Comparison of ENCODE assay signal across 8 cellular contexts in the genomic region with DNA sequence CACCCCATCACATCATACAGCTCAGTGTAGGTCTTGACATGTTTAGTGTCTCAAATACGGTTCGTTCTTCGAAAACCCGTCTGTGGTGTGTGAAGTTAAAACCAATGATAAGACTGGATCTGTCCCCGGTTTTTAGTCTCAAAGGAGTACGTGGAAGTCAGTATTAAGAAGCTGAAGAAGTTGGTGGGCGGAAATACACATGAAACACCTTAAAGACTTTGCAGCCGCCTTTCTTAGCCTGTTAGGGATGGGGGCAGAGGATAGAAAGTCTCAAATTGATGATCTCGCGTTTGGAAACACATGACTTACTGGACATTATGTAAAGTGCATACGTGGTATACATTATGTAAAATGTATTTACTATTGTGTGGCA. TPM values are rescaled to one million over a fixed set of nuclear protein-coding genes. Genes with fewer than 3 reads are reported as not detected.
DNase-seq lines count a peak whose midpoint lies in the region; ATAC-seq and TF ChIP-seq lines count a peak whose summit lies in the region.

No MANE protein-coding gene starts in this region.

- H3K4me1 Mint-ChIP-seq in activated CD4-positive, alpha-beta T cell treated with anti-CD3 and anti-CD28 coated beads, Interleukin-2, amount 10 ng/mL, durations not matched to agents 7 days and 5 days, result peaks cover 54% of the 10 kb centered on the region
- peaks cover 43% of the 10 kb centered on the region for H3K4me1 Mint-ChIP-seq in activated naive CD8-positive, alpha-beta T cell treated with anti-CD3 and anti-CD28 coated beads, Interleukin-2, amount 10 ng/mL, durations not matched to agents 7 days and 5 days

- H3K36me3 Mint-ChIP-seq in activated CD4-positive, alpha-beta T cell treated with anti-CD3 and anti-CD28 coated beads, Interleukin-2, amount 10 ng/mL, durations not matched to agents 7 days and 5 days (ENCODE audit: low read depth), result peaks cover 37% of the 10 kb centered on the region
- H3K36me3 Mint-ChIP-seq in activated naive CD8-positive, alpha-beta T cell treated with anti-CD3 and anti-CD28 coated beads, Interleukin-2, amount 10 ng/mL, durations not matched to agents 7 days and 5 days, result peaks cover 20% of the 10 kb centered on the region

- no peaks in the 10 kb centered on the region for H3K9me3 ChIP-seq in thymus (ENCODE audit: control insufficient read depth)

- no peaks in the 10 kb centered on the region for H3K27me3 Mint-ChIP-seq in activated CD4-positive, alpha-beta T cell treated with anti-CD3 and anti-CD28 coated beads, Interleukin-2, amount 10 ng/mL, durations not matched to agents 7 days and 5 days
- no peaks in the 10 kb centered on the region for H3K27me3 Mint-ChIP-seq in activated naive CD8-positive, alpha-beta T cell treated with anti-CD3 and anti-CD28 coated beads, Interleukin-2, amount 10 ng/mL, durations not matched to agents 7 days and 5 days

- CTCF ChIA-PET in activated CD4-positive, alpha-beta T cell treated with anti-CD3 and anti-CD28 coated beads, Interleukin-2, amount 10 ng/mL, durations not matched to agents 7 days and 5 days (lab: Charles Lee), result interaction anchor here (0.7 to 2.3 kb wide), 10 partner anchors 8 to 154 kb away, joined by 3 to 8 read pairs (median 4); partner anchors contain the start of gene RNF149

- peak overlapping the region; percentile 92 for H3K4me3 Mint-ChIP-seq in activated CD4-positive, alpha-beta T cell treated with anti-CD3 and anti-CD28 coated beads, Interleukin-2, amount 10 ng/mL, durations not matched to agents 7 days and 5 days
- H3K4me3 Mint-ChIP-seq in activated naive CD8-positive, alpha-beta T cell treated with anti-CD3 and anti-CD28 coated beads, Interleukin-2, amount 10 ng/mL, durations not matched to agents 7 days and 5 days, result peak overlapping the region; percentile 93

- peak; percentile 1 for ATAC-seq in activated naive CD8-positive, alpha-beta T cell treated with anti-CD3 and anti-CD28 coated beads, Interleukin-2, amount 10 ng/mL, durations not matched to agents 7 days and 5 days (ENCODE audit: low read depth)
- no peak for ATAC-seq in GM21786 (IDR thresholded peaks at IDR 0.05; ENCODE audit: unreplicated experiment)
- no peak for ATAC-seq in HG02870 (IDR thresholded peaks at IDR 0.05; ENCODE audit: unreplicated experiment)

- no peak overlapping the region for H3K27ac ChIP-seq in thymus (ENCODE audit: low read depth)

- peaks cover 14% of the 10 kb centered on the region for H3K4me1 ChIP-seq in thymus (ENCODE audit: control insufficient read depth, insufficient read depth, low read length)

- H3K27me3 ChIP-seq in kidney epithelial cell (ENCODE audit: control insufficient read depth, insufficient read depth, low read length), result no peaks in the 10 kb centered on the region
- H3K27me3 ChIP-seq in thymus (ENCODE audit: control insufficient read depth, insufficient read depth), result no peaks in the 10 kb centered on the region

- H3K9me3 Mint-ChIP-seq in activated CD4-positive, alpha-beta T cell treated with anti-CD3 and anti-CD28 coated beads, Interleukin-2, amount 10 ng/mL, durations not matched to agents 7 days and 5 days, result no peaks in the 10 kb centered on the region
- H3K9me3 Mint-ChIP-seq in activated naive CD8-positive, alpha-beta T cell treated with anti-CD3 and anti-CD28 coated beads, Interleukin-2, amount 10 ng/mL, durations not matched to agents 7 days and 5 days, result no peaks in the 10 kb centered on the region

- peaks cover 1% of the 10 kb centered on the region for H3K36me3 ChIP-seq in kidney epithelial cell (ENCODE audit: control insufficient read depth, insufficient read depth, low read length)
- H3K36me3 ChIP-seq in thymus (ENCODE audit: control insufficient read depth, insufficient read depth), result peaks cover 17% of the 10 kb centered on the region

- POLR2A ChIA-PET in activated CD4-positive, alpha-beta T cell treated with anti-CD3 and anti-CD28 coated beads, Interleukin-2, amount 10 ng/mL, durations not matched to agents 7 days and 5 days (lab: Charles Lee), result no interaction called here
- POLR2A ChIA-PET in activated naive CD8-positive, alpha-beta T cell treated with anti-CD3 and anti-CD28 coated beads, Interleukin-2, amount 10 ng/mL, durations not matched to agents 7 days and 5 days (lab: Charles Lee), result interaction anchor here (0.8 to 4.1 kb wide), 17 partner anchors 14 to 252 kb away, joined by 3 to 28 read pairs (median 7); partner anchors contain the start of genes CREG2, RNF149 and RPL31

- DNase-seq in activated CD4-positive, alpha-beta T cell treated with anti-CD3 and anti-CD28 coated beads, Interleukin-2, amount 10 ng/mL, durations not matched to agents 7 days and 5 days, result peak; percentile 19
- no peak for DNase-seq in activated CD4-positive, alpha-beta T cell treated with anti-CD3 and anti-CD28 coated beads, Interleukin-2, amount 50 U/mL, for 1 hour
- no peak for DNase-seq in activated naive CD8-positive, alpha-beta T cell treated with anti-CD3 and anti-CD28 coated beads, Interleukin-2, amount 10 ng/mL, durations not matched to agents 7 days and 5 days
- DNase-seq in kidney epithelial cell (ENCODE audit: low read depth), result no peak
- no peak for DNase-seq in SKM-1 treated with dmso at 0.1 percent for 144 hours (lab: John Stamatoyannopoulos, UW; ENCODE audit: unreplicated experiment)

- peak overlapping the region; percentile 96 for H3K27ac Mint-ChIP-seq in activated CD4-positive, alpha-beta T cell treated with anti-CD3 and anti-CD28 coated beads, Interleukin-2, amount 10 ng/mL, durations not matched to agents 7 days and 5 days
- peak overlapping the region; percentile 97 for H3K27ac Mint-ChIP-seq in activated naive CD8-positive, alpha-beta T cell treated with anti-CD3 and anti-CD28 coated beads, Interleukin-2, amount 10 ng/mL, durations not matched to agents 7 days and 5 days

- no peak for TF ChIP-seq CTCF in kidney epithelial cell (IDR thresholded peaks at IDR 0.05; ENCODE audit: insufficient read depth, low read length, poor library complexity, severe bottlenecking)

- WGBS in thymus, result 18% methylated on average over 11 of the region's 11 CpGs

- H3K4me3 ChIP-seq in kidney epithelial cell (ENCODE audit: low read depth, low read length), result peak overlapping the region; percentile 82
- peak overlapping the region; percentile 99 for H3K4me3 ChIP-seq in thymus (ENCODE audit: low read length)

RNA-seq across cellular contexts. Expression of gene CNOT11, which starts 1.0 kb away (rescaled TPM):
- total RNA-seq in activated CD4-positive, alpha-beta T cell treated with anti-CD3 and anti-CD28 coated beads, Interleukin-2, amount 10 ng/mL, durations not matched to agents 7 days and 5 days, result 10 to 100 TPM; 65.1 to 80.7 TPM
- total RNA-seq in activated naive CD8-positive, alpha-beta T cell treated with anti-CD3 and anti-CD28 coated beads, Interleukin-2, amount 10 ng/mL, durations not matched to agents 7 days and 5 days, result 10 to 100 TPM; 64.2 to 65.0 TPM
- total RNA-seq in kidney epithelial cell, result 51.3 and 62.9 TPM in 2 replicates
- 34.0 TPM for polyA plus RNA-seq in thymus

RNA-seq across cellular contexts. Expression of gene RNF149, which starts 54.8 kb away (rescaled TPM):
- 10 to 100 TPM; 66.3 to 74.2 TPM for total RNA-seq in activated CD4-positive, alpha-beta T cell treated with anti-CD3 and anti-CD28 coated beads, Interleukin-2, amount 10 ng/mL, durations not matched to agents 7 days and 5 days
- total RNA-seq in activated naive CD8-positive, alpha-beta T cell treated with anti-CD3 and anti-CD28 coated beads, Interleukin-2, amount 10 ng/mL, durations not matched to agents 7 days and 5 days, result 10 to 100 TPM; 90.1 to 90.3 TPM
- total RNA-seq in kidney epithelial cell, result 51.6 and 66.2 TPM in 2 replicates
- 105 TPM for polyA plus RNA-seq in thymus
